In genomic region chr13:46606915-46607413, GRCh38 we compare ENCODE assay signal across 1 cellular context.
TF ChIP-seq lines count a peak whose summit lies in the region.

No MANE protein-coding gene starts in this region.

TF ChIP-seq in GM12878, 131 proteins besides CTCF, POLR2A, EP300 and RAD21 (continued from another document):
- TF ChIP-seq SMARCA5 (IDR thresholded peaks at IDR 0.05) (0 out of 2 replicates have a peak, but pooled peaks have one; percentile 13), POLR2AphosphoS2 (IDR thresholded peaks at IDR 0.05; ENCODE audit: low read depth, low read length) (no peak), KDM1A (IDR thresholded peaks at IDR 0.05; ENCODE audit: borderline replicate concordance) (no peak), YY1 (IDR thresholded peaks at IDR 0.05; ENCODE audit: low read depth, low read length) (no peak), TCF3 (IDR thresholded peaks at IDR 0.05; ENCODE audit: borderline replicate concordance, insufficient read depth, low read depth, low read length) (no peak), CHD1 (IDR thresholded peaks at IDR 0.05; ENCODE audit: low read depth, low read length) (no peak), SRF (IDR thresholded peaks at IDR 0.05; ENCODE audit: low read depth in 2 of 2, low read length in 2 of 2) (no peak), CUX1 (IDR thresholded peaks at IDR 0.05; ENCODE audit: insufficient replicate concordance, low read depth, low read length) (no peak)
